Comparison of ENCODE assay signal across 19 cellular contexts in genomic region chr1:173304529-173305227, GRCh38.
"Had no signal": no experiment of that assay in that cellular context is flagged by ENCODE, and none has a peak within 500 bp of the region (broad histone marks: within the 10 kb centered on the region; RNA-seq: fewer than 3 reads in every experiment).

No MANE protein-coding gene starts in this region.

- H3K27ac ChIP-seq: coronary artery, heart left ventricle, pancreas, tibial artery, upper lobe of right lung, vagina had no signal

- H3K4me1 ChIP-seq: pancreas, tibial artery, upper lobe of right lung, vagina had no signal

- DNase-seq: effector CD4-positive, alpha-beta T cell; heart left ventricle; hippocampal formation; left colon; left ventricle myocardium superior; naive thymus-derived CD4-positive, alpha-beta T cell; occipital lobe; pancreas; right cardiac atrium; small intestine; stimulated activated CD4-positive, alpha-beta T cell treated with anti-CD3 and anti-CD28 coated beads, Interleukin-12 subunit alpha, Interleukin-12 subunit beta, amount 100 ng/mL, for 4 hours; stimulated activated naive CD8-positive, alpha-beta T cell treated with anti-CD3 and anti-CD28 coated beads, Interleukin-15, Interleukin-2, amounts not matched to agents 100 U/mL and 50 U/mL, for 24 hours; tibial artery; upper lobe of right lung had no signal

- H3K9me3 ChIP-seq: pancreas, tibial artery, upper lobe of right lung, vagina had no signal

- ATAC-seq: esophagus mucosa; heart left ventricle; left colon; left ventricle myocardium superior; naive thymus-derived CD4-positive, alpha-beta T cell; pancreas; right cardiac atrium; stimulated activated naive CD8-positive, alpha-beta T cell treated with anti-CD3 and anti-CD28 coated beads, Interleukin-15, Interleukin-2, amounts not matched to agents 100 U/mL and 50 U/mL, for 24 hours; upper lobe of right lung had no signal

- H3K27ac Mint-ChIP-seq: naive thymus-derived CD4-positive, alpha-beta T cell; progenitor cell of endocrine pancreas had no signal

- H3K27me3 Mint-ChIP-seq: progenitor cell of endocrine pancreas had no signal

- H3K4me3 ChIP-seq: coronary artery, heart left ventricle, lung, pancreas, tibial artery, upper lobe of right lung, vagina had no signal

- H3K4me3 Mint-ChIP-seq: naive thymus-derived CD4-positive, alpha-beta T cell had no signal

- H3K27me3 ChIP-seq: heart left ventricle, pancreas, tibial artery, upper lobe of right lung, vagina had no signal

- H3K36me3 ChIP-seq: heart left ventricle, pancreas, tibial artery, upper lobe of right lung, vagina had no signal
